ENCODE assay signal across 1 cellular context in genomic region chr17:81338301-81339179, GRCh38.
TF ChIP-seq lines count a peak whose summit lies in the region.

No MANE protein-coding gene starts in this region.

TF ChIP-seq in H1, 55 proteins besides CTCF, POLR2A, EP300 and RAD21:
- no peak for TF ChIP-seq KDM5A (IDR thresholded peaks at IDR 0.05; ENCODE audit: low read length)
- no peak for TF ChIP-seq SRF (IDR thresholded peaks at IDR 0.05; ENCODE audit: low read depth, low read length)
- no peak for TF ChIP-seq HDAC2 (IDR thresholded peaks at IDR 0.05; ENCODE audit: borderline replicate concordance in 1 of 2, low read depth in 2 of 2, low read length in 2 of 2)
- TF ChIP-seq JUND (IDR thresholded peaks at IDR 0.05; ENCODE audit: low read length), result no peak
- TF ChIP-seq BACH1 (IDR thresholded peaks at IDR 0.05; ENCODE audit: low read length), result no peak
- TF ChIP-seq KDM4A (IDR thresholded peaks at IDR 0.05; ENCODE audit: low read depth, low read length, severe bottlenecking), result no peak
- no peak for TF ChIP-seq RFX5 (IDR thresholded peaks at IDR 0.05; ENCODE audit: borderline replicate concordance, low read depth, low read length)
- TF ChIP-seq CBX5 (IDR thresholded peaks at IDR 0.05; ENCODE audit: low read depth, low read length), result no peak
